8 cellular contexts compared by ENCODE assay signal in genomic region chr2:84925724-84926376, GRCh38. TPM values are rescaled to one million over a fixed set of nuclear protein-coding genes. Genes with fewer than 3 reads are reported as not detected.
A peak's percentile ranks its signal among the peaks of the same experiment; 100 is the strongest.
DNase-seq lines count a peak whose midpoint lies in the region; ATAC-seq and TF ChIP-seq lines count a peak whose summit lies in the region.

No MANE protein-coding gene starts in this region.

- H3K27ac Mint-ChIP-seq in activated naive CD4-positive, alpha-beta T cell treated with anti-CD3 and anti-CD28 coated beads, Interleukin-2, amount 50 U/mL, for 72 hours, result peak overlapping the region; percentile 73 to 75
- peak overlapping the region; percentile 82 for H3K27ac Mint-ChIP-seq in progenitor cell of endocrine pancreas

- no peaks in the 10 kb centered on the region for H3K9me3 ChIP-seq in cardiac muscle cell (ENCODE audit: low read depth)

- peaks cover 5 to 20% of the 10 kb centered on the region in 2 donors for H3K36me3 Mint-ChIP-seq in activated naive CD4-positive, alpha-beta T cell treated with anti-CD3 and anti-CD28 coated beads, Interleukin-2, amount 50 U/mL, for 72 hours
- H3K36me3 Mint-ChIP-seq in progenitor cell of endocrine pancreas (ENCODE audit: insufficient read depth), result no peaks in the 10 kb centered on the region

- ATAC-seq in HG02642 (IDR thresholded peaks at IDR 0.05; ENCODE audit: poor library complexity, unreplicated experiment) (peak; percentile 86), SK-N-SH treated with all-trans-retinoic acid at 6 μM for 48 hours (peak; percentile 85)
- ATAC-seq in activated naive CD4-positive, alpha-beta T cell treated with anti-CD3 and anti-CD28 coated beads, Interleukin-2, amount 50 U/mL, for 72 hours, result peak; percentile 83 to 85

- H3K4me1 ChIP-seq in cardiac muscle cell (ENCODE audit: low read depth), result no peaks in the 10 kb centered on the region

- H3K36me3 ChIP-seq in cardiac muscle cell, result no peaks in the 10 kb centered on the region

- peak overlapping the region; percentile 69 for H3K4me3 ChIP-seq in GM12865 (ENCODE audit: low read depth, low read length)
- no peak overlapping the region for H3K4me3 ChIP-seq in cardiac muscle cell

- H3K27me3 Mint-ChIP-seq in progenitor cell of endocrine pancreas, result peaks cover 9% of the 10 kb centered on the region

- peak overlapping the region; percentile 63 for H3K4me3 Mint-ChIP-seq in progenitor cell of endocrine pancreas (ENCODE audit: low read depth)

- TF ChIP-seq CTCF in GM12865 (IDR thresholded peaks at IDR 0.05; ENCODE audit: insufficient read depth, low read depth, low read length, missing control alignments) (peak; percentile 99), cardiac muscle cell (IDR thresholded peaks at IDR 0.05; ENCODE audit: low read depth, low read length) (peak; percentile 86), progenitor cell of endocrine pancreas (IDR thresholded peaks at IDR 0.05; ENCODE audit: unreplicated experiment) (peak; percentile 99)

- no peak overlapping the region for H3K27ac ChIP-seq in cardiac muscle cell

- peaks cover 6% of the 10 kb centered on the region for H3K27me3 ChIP-seq in cardiac muscle cell

- H3K9me3 Mint-ChIP-seq in activated naive CD4-positive, alpha-beta T cell treated with anti-CD3 and anti-CD28 coated beads, Interleukin-2, amount 50 U/mL, for 72 hours, result no peaks in the 10 kb centered on the region
- H3K9me3 Mint-ChIP-seq in progenitor cell of endocrine pancreas (ENCODE audit: low read depth), result no peaks in the 10 kb centered on the region

- peaks cover 4% of the 10 kb centered on the region for H3K4me1 Mint-ChIP-seq in progenitor cell of endocrine pancreas (ENCODE audit: low read depth)

- DNase-seq in GM12865 (ENCODE audit: low read depth) (peak; percentile 99), NCI-H1105 (lab: John Stamatoyannopoulos, UW) (peak; percentile 87), cardiac muscle cell (ENCODE audit: low read depth in 1 of 2, low spot score in 1 of 2) (peak; percentile 91 to 96), progenitor cell of endocrine pancreas (ENCODE audit: low spot score, unreplicated experiment) (peak; percentile 95), ureter (ENCODE audit: low spot score) (peak; percentile 96)
- peak; percentile 99 to 100 for DNase-seq in activated naive CD4-positive, alpha-beta T cell treated with anti-CD3 and anti-CD28 coated beads, Interleukin-2, amount 50 U/mL, for 72 hours (ENCODE audit: low spot score in 2 of 2)

TF ChIP-seq in SK-N-SH treated with all-trans-retinoic acid at 6 μM for 48 hours, 23 proteins besides CTCF, POLR2A, EP300 and RAD21:
- TF ChIP-seq OSR1 (CRISPR knock-in tag; IDR thresholded peaks at IDR 0.05) (no peak), ARNTL (CRISPR knock-in tag; IDR thresholded peaks at IDR 0.05; ENCODE audit: borderline replicate concordance, low read depth) (no peak), ZNF70 (CRISPR knock-in tag; IDR thresholded peaks at IDR 0.05) (no peak), PPARA (CRISPR knock-in tag; IDR thresholded peaks at IDR 0.05; ENCODE audit: borderline replicate concordance) (no peak), ZNF565 (CRISPR knock-in tag; conservative IDR thresholded peaks at IDR 0.05; ENCODE audit: low read depth) (no peak), POU6F1 (CRISPR knock-in tag; IDR thresholded peaks at IDR 0.05; ENCODE audit: borderline replicate concordance, low read depth) (no peak), ZNF8 (CRISPR knock-in tag; IDR thresholded peaks at IDR 0.05) (no peak), BACH2 (CRISPR knock-in tag; IDR thresholded peaks at IDR 0.05; ENCODE audit: borderline replicate concordance) (no peak), ZC3H10 (CRISPR knock-in tag; IDR thresholded peaks at IDR 0.05) (no peak), SNAI2 (CRISPR knock-in tag; IDR thresholded peaks at IDR 0.05) (no peak)

RNA-seq across cellular contexts. Expression of gene TMSB10, which starts 20.4 kb away (rescaled TPM):
- 1,000 to 10,000 TPM; 1,249 to 2,802 TPM for total RNA-seq in activated naive CD4-positive, alpha-beta T cell treated with anti-CD3 and anti-CD28 coated beads, Interleukin-2, amount 50 U/mL, for 72 hours
- total RNA-seq in cardiac muscle cell, result 1,740 and 1,976 TPM in 2 replicates
- polyA plus RNA-seq in cardiac muscle cell, result 1,175 and 1,282 TPM in 2 replicates
- 2,013 and 2,136 TPM in 2 replicates for total RNA-seq in progenitor cell of endocrine pancreas
- 1,066 TPM for total RNA-seq in ureter

RNA-seq across cellular contexts. Expression of gene TRABD2A, which starts 45.0 kb away (rescaled TPM):
- total RNA-seq in activated naive CD4-positive, alpha-beta T cell treated with anti-CD3 and anti-CD28 coated beads, Interleukin-2, amount 50 U/mL, for 72 hours, result 10 to 100 TPM; 53.6 to 59.9 TPM
- total RNA-seq in cardiac muscle cell, result not detected in 2 replicates
- polyA plus RNA-seq in cardiac muscle cell, result not detected in 2 replicates
- 1.4 and 2.0 TPM in 2 replicates for total RNA-seq in progenitor cell of endocrine pancreas
- total RNA-seq in ureter, result 4.1 TPM

RNA-seq across cellular contexts. Expression of gene KCMF1, which starts 45.1 kb away (rescaled TPM):
- 100 to 1,000 TPM; 108 to 124 TPM for total RNA-seq in activated naive CD4-positive, alpha-beta T cell treated with anti-CD3 and anti-CD28 coated beads, Interleukin-2, amount 50 U/mL, for 72 hours
- total RNA-seq in cardiac muscle cell (25.5 and 30.7 TPM in 2 replicates), progenitor cell of endocrine pancreas (61.3 and 62.1 TPM in 2 replicates), ureter (55.2 TPM)
- polyA plus RNA-seq in cardiac muscle cell, result 47.8 and 62.6 TPM in 2 replicates

Comparison
In these comparisons a context has a peak if more than half of its experiments do, and no peak if none do; other contexts are left out.
1. RNA of gene TRABD2A, which starts 45.0 kb away (total RNA-seq): 53.6 to 59.9 TPM in activated naive CD4-positive, alpha-beta T cell treated with anti-CD3 and anti-CD28 coated beads, Interleukin-2, amount 50 U/mL, for 72 hours; 4.1 TPM in ureter (single experiment), 1.4 to 2.0 TPM in progenitor cell of endocrine pancreas and not detected in cardiac muscle cell; every median in the first group is over 10 times any median in the second.
2. Peak in every context shown above with its lines, with median percentiles within 50 percentile points of each other: DNase-seq, CTCF ChIP-seq and ATAC-seq.